In genomic region chr1:206507395-206508129, GRCh38 we compare ENCODE assay signal across 8 cellular contexts. TPM values are rescaled to one million over a fixed set of nuclear protein-coding genes. Genes with fewer than 3 reads are reported as not detected.
DNase-seq lines count a peak whose midpoint lies in the region; ATAC-seq and TF ChIP-seq lines count a peak whose summit lies in the region.

Gene RASSF5 (plus strand): TSS chr1:206507531. CDS start chr1:206507603, 72 bp downstream.

- H3K27me3 Mint-ChIP-seq in GM23338 (ENCODE audit: insufficient read depth, low read depth, poor library complexity) = peaks cover 49% of the 10 kb centered on the region

- no peaks in the 10 kb centered on the region for H3K36me3 ChIP-seq in GM23338 (ENCODE audit: insufficient read depth)
- no peaks in the 10 kb centered on the region for H3K36me3 ChIP-seq in right lobe of liver
- H3K36me3 ChIP-seq in BE2C = no peaks in the 10 kb centered on the region

- H2AFZ ChIP-seq in GM23338 = peak within 1 kb of the TSS; percentile 84

- peaks cover 7% of the 10 kb centered on the region; the same call in 1 of the 2 replicates for H4K20me1 ChIP-seq in GM23338 (replicated peaks; ENCODE audit: insufficient read depth)

- peak; percentile 87 for TF ChIP-seq POLR2A in right lobe of liver (IDR thresholded peaks at IDR 0.05)

- H3K9me2 ChIP-seq in GM23338 (ENCODE audit: insufficient read depth) = peaks cover 2% of the 10 kb centered on the region; the same call in 1 of the 2 replicates

- ATAC-seq in GM23338 (peak; percentile 82), right lobe of liver (peak; percentile 73 to 88 (median 82))

- no peaks in the 10 kb centered on the region for H3K9me3 ChIP-seq in right lobe of liver
- no peaks in the 10 kb centered on the region for H3K9me3 ChIP-seq in BE2C

- DNase-seq in DMS79 treated with DMSO at 0.1 percent for 48 hours (lab: John Stamatoyannopoulos, UW) (peak; percentile 67), GM23338 (ENCODE audit: low spot score) (peak; percentile 90), NCI-H1105 treated with DMSO at 0.1 percent for 48 hours (lab: John Stamatoyannopoulos, UW) (peak; percentile 45), coronary artery (ENCODE audit: low spot score) (peak; percentile 90), right lobe of liver (peak; percentile 91 to 95 (median 93)), BE2C (no peak)
- peak; percentile 87 for DNase-seq in activated CD4-positive, alpha-beta T cell treated with anti-CD3 and anti-CD28 coated beads for 48 hours
- DNase-seq in stimulated activated CD4-positive, alpha-beta T cell treated with anti-CD3 and anti-CD28 coated beads, Interleukin-4, amount 100 ng/mL, for 48 hours (ENCODE audit: low read depth in 2 of 2) = peak; percentile 71 to 81

- peak within 1 kb of the TSS; percentile 88 for H3K4me2 ChIP-seq in GM23338

- H3K4me1 Mint-ChIP-seq in GM23338 = peaks cover 41% of the 10 kb centered on the region

- no peaks in the 10 kb centered on the region for H3K9me3 Mint-ChIP-seq in GM23338

- H3K4me3 Mint-ChIP-seq in GM23338 = peak within 1 kb of the TSS; percentile 72

- TF ChIP-seq CTCF in GM23338 (conservative IDR thresholded peaks at IDR 0.05; ENCODE audit: low read depth in 2 of 2) = no peak
- TF ChIP-seq CTCF in coronary artery (IDR thresholded peaks at IDR 0.05) = no peak
- no peak for TF ChIP-seq CTCF in right lobe of liver (IDR thresholded peaks at IDR 0.05)
- no peak for TF ChIP-seq CTCF in BE2C (IDR thresholded peaks at IDR 0.05; ENCODE audit: low read depth, low read length)

- H3K27ac Mint-ChIP-seq in GM23338 = no peak within 1 kb of the TSS

- whole genome bisulfite sequencing in right lobe of liver (ENCODE audit: insufficient coverage, low coverage, low lambda C conversion rate, missing lambda C conversion rate) = under 1% methylated on average over 30 of the region's 88 CpGs

- H3K79me2 ChIP-seq in GM23338 (replicated peaks; ENCODE audit: insufficient read depth) = no peaks in the 10 kb centered on the region

- no peaks in the 10 kb centered on the region for H3K36me3 Mint-ChIP-seq in GM23338 (ENCODE audit: low read depth)

- H3F3A ChIP-seq in GM23338 (replicated peaks; ENCODE audit: low read depth) = 0 out of 2 replicates have a peak, but pooled peaks cover 2% of the 10 kb centered on the region

- H3K4me3 ChIP-seq in GM23338 (peak within 1 kb of the TSS; percentile 84), coronary artery (peak within 1 kb of the TSS; percentile 92), right lobe of liver (peak within 1 kb of the TSS; percentile 70 to 89 (median 78)), BE2C (ENCODE audit: low read depth, low read length) (no peak within 1 kb of the TSS)

- intact Hi-C loops in right lobe of liver (cut with DNase I) = no loop called here

- H3K27me3 ChIP-seq in GM23338 (ENCODE audit: insufficient read depth) = peaks cover 75% of the 10 kb centered on the region
- no peaks in the 10 kb centered on the region for H3K27me3 ChIP-seq in right lobe of liver
- peaks cover 88% of the 10 kb centered on the region for H3K27me3 ChIP-seq in BE2C

- H3K4me1 ChIP-seq in GM23338 (ENCODE audit: insufficient read depth) (peaks cover 19% of the 10 kb centered on the region), right lobe of liver (peaks cover 0 to 50% (median 13%) of the 10 kb centered on the region in 4 donors), BE2C (no peaks in the 10 kb centered on the region)

- H3K27ac ChIP-seq in GM23338 (ENCODE audit: low read depth) = no peak within 1 kb of the TSS
- peak within 1 kb of the TSS; percentile 72 to 89 for H3K27ac ChIP-seq in coronary artery
- peak within 1 kb of the TSS; percentile 55 to 95 (median 80) for H3K27ac ChIP-seq in right lobe of liver

TF ChIP-seq in GM23338, 12 proteins besides CTCF, POLR2A, EP300 and RAD21:
- TF ChIP-seq POLR2AphosphoS5 (IDR thresholded peaks at IDR 0.05; ENCODE audit: low read depth) (peak; percentile 85), JUNB (IDR thresholded peaks at IDR 0.05; ENCODE audit: unreplicated experiment) (no peak)

RNA-seq across cellular contexts. Expression of gene RASSF5, which starts in this region (rescaled TPM):
- total RNA-seq in GM23338 (2014; rRNA removed; shearing (Covaris generic)) = 3.1 and 4.4 TPM in 2 replicates
- 0.48 and 0.57 TPM in 2 replicates for polyA plus RNA-seq in GM23338 (2016; fragmentation: Nextera tagmentation; extraction: Ambion mirVana)
- 10 to 100 TPM in 5 of 6 experiments, 1 to 10 TPM in 1; 8.1 to 18.8 (median 12.6) TPM for total RNA-seq in right lobe of liver
- 1.3 TPM for polyA plus RNA-seq in BE2C (2012; ENCODE audit: insufficient read depth, insufficient read length, low read depth)
